In the genomic region with DNA sequence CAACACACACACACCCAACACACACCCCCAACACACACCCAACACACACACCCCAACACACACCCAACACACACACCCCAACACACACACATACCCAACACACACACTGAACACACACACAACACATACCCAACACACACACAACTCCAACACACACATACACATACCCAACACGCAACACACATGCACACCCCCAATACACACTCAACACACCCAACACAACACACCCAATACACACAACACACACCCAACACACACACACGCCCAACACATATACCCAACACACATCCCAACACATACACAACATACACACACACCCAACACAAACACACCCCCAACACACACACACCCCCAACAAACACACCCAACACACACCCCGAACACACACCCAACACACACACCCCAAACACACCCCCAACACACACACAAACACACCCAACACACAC, we compare ENCODE assay signal across 13 cellular contexts. TPM values are rescaled to one million over a fixed set of nuclear protein-coding genes. Genes with fewer than 3 reads are reported as not detected.
"Had no signal": no experiment of that assay in that cellular context is flagged by ENCODE, and none has a peak within 500 bp of the region (broad histone marks: within the 10 kb centered on the region; RNA-seq: fewer than 3 reads in every experiment).

No MANE protein-coding gene starts in this region.

- H3K4me1 Mint-ChIP-seq: activated B cell treated with CpG ODN at 0.5 μM for 24 hours, nephron progenitor cell had no signal

- DNase-seq: activated B cell treated with CpG ODN at 0.5 μM for 24 hours; activated CD4-positive, alpha-beta T cell treated with anti-CD3 and anti-CD28 coated beads, Interleukin-2, amount 50 U/mL, for 4 hours; activated naive CD4-positive, alpha-beta T cell; activated T-cell treated with anti-CD3 and anti-CD28 coated beads, Interleukin-2, amount 50 U/mL, for 72 hours; amniotic stem cell; body of pancreas; kidney; left ventricle myocardium inferior; nephron progenitor cell; ovary; stimulated activated CD4-positive, alpha-beta T cell treated with anti-CD3 and anti-CD28 coated beads, Interleukin-4, amount 100 ng/mL, for 1 hour; stimulated activated naive CD8-positive, alpha-beta T cell treated with anti-CD3 and anti-CD28 coated beads, Interleukin-15, amount 100 ng/mL, for 72 hours; testis had no signal

- H3K9me3 Mint-ChIP-seq: activated B cell treated with CpG ODN at 0.5 μM for 24 hours, nephron progenitor cell had no signal

- H3K4me3 Mint-ChIP-seq: activated B cell treated with CpG ODN at 0.5 μM for 24 hours, nephron progenitor cell had no signal

- ATAC-seq: body of pancreas had no signal

- H3K27ac Mint-ChIP-seq: activated B cell treated with CpG ODN at 0.5 μM for 24 hours; activated T-cell treated with anti-CD3 and anti-CD28 coated beads, Interleukin-2, amount 50 U/mL, for 72 hours; nephron progenitor cell had no signal

RNA-seq across cellular contexts. Expression of a gene that starts 42.0 kb away (rescaled TPM):
- total RNA-seq: activated B cell treated with CpG ODN at 0.5 μM for 24 hours had no signal
